ENCODE assay signal across 18 cellular contexts in the genomic region with DNA sequence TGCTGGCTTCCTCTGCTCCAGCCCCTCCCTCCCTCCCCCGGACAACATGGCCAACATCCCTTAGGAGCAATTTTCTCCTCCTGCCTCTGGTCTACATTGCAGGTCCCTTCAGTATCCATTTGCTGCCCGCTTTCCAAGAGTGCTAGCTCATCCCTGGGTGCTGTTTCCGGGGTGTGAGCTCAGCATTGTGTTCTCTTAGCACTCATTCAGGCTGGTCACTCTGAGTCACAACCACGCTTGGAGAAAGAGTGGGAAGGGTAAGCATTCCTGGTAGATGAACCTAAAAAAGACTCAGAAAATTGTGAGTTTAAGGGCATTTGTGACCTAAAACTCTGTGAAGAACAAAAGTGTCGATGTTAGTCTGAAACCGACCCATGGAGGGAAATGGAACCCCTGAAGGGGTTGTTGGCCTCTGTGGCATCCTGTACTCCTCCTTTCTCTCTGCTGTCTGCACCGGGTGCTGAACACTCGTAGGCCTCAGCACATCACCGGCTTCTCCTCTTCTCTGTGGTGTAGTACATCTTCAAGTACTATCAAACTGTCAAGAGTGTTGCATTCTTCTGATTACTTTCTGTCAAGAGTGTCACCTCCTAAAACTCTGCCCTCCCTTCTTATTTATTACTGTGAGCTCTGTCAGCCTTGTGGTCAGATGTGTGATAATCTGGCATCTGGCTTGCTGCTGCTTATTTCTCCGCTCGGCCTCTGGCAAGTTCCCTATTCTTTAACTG.
A peak's percentile ranks its signal among the peaks of the same experiment; 100 is the strongest.
DNase-seq lines count a peak whose midpoint lies in the region; ATAC-seq, FAIRE-seq and TF ChIP-seq lines count a peak whose summit lies in the region.
"Had no signal": no experiment of that assay in that cellular context is flagged by ENCODE, and none has a peak within 500 bp of the region (broad histone marks: within the 10 kb centered on the region; RNA-seq: fewer than 3 reads in every experiment).

No MANE protein-coding gene starts in this region.

- TF ChIP-seq CTCF in astrocyte (IDR thresholded peaks at IDR 0.05; ENCODE audit: insufficient read depth, low read depth, low read length) (no peak), right atrium auricular region (IDR thresholded peaks at IDR 0.05) (no peak)

- peaks cover 2% of the 10 kb centered on the region for H3K79me1 ChIP-seq in neuronal stem cell (ENCODE audit: low read depth, low read length)

- H3K23ac ChIP-seq in neuronal stem cell (ENCODE audit: low read depth, low read length, poor library complexity): no peak overlapping the region

- no peak overlapping the region for H3K4me3 Mint-ChIP-seq in astrocyte (ENCODE audit: unreplicated experiment)
- no peak overlapping the region for H3K4me3 Mint-ChIP-seq in stimulated activated effector memory CD8-positive, alpha-beta T cell treated with anti-CD3 and anti-CD28 coated beads, Interleukin-12 subunit alpha, Interleukin-12 subunit beta, amount 100 ng/mL, for 72 hours
- H3K4me3 Mint-ChIP-seq: activated CD8-positive, alpha-beta memory T cell treated with anti-CD3 and anti-CD28 coated beads, Interleukin-2, amount 10 ng/mL, durations not matched to agents 7 days and 5 days; activated naive CD4-positive, alpha-beta T cell treated with anti-CD3 and anti-CD28 coated beads, Interleukin-2, amount 10 ng/mL, durations not matched to agents 7 days and 5 days; natural killer cell treated with Interleukin-12 subunit alpha and Interleukin-12 subunit beta and Interleukin-15 and Interleukin-18, amount 100 ng/mL, for 72 hours had no signal

- H2BK12ac ChIP-seq in neuronal stem cell (ENCODE audit: low read length): no peak overlapping the region

- H2BK15ac ChIP-seq in neuronal stem cell (ENCODE audit: low read length): no peak overlapping the region

- H2BK120ac ChIP-seq in neuronal stem cell (ENCODE audit: low read depth, low read length): no peak overlapping the region

- no CpG with 5 or more reads among the region's 11 CpGs for WGBS in neuronal stem cell (ENCODE audit: extremely low coverage in 2 of 2, insufficient read length in 2 of 2, insufficient replicate concordance in 1 of 2), 2 donors

- H2BK5ac ChIP-seq in neuronal stem cell (ENCODE audit: low read length): no peak overlapping the region

- H3K36me3 Mint-ChIP-seq in astrocyte (ENCODE audit: low read depth, unreplicated experiment): no peaks in the 10 kb centered on the region
- no peaks in the 10 kb centered on the region for H3K36me3 Mint-ChIP-seq in stimulated activated effector memory CD8-positive, alpha-beta T cell treated with anti-CD3 and anti-CD28 coated beads, Interleukin-12 subunit alpha, Interleukin-12 subunit beta, amount 100 ng/mL, for 72 hours
- H3K36me3 Mint-ChIP-seq: activated CD8-positive, alpha-beta memory T cell treated with anti-CD3 and anti-CD28 coated beads, Interleukin-2, amount 10 ng/mL, durations not matched to agents 7 days and 5 days; activated naive CD4-positive, alpha-beta T cell treated with anti-CD3 and anti-CD28 coated beads, Interleukin-2, amount 10 ng/mL, durations not matched to agents 7 days and 5 days had no signal

- H2AFZ ChIP-seq in astrocyte (ENCODE audit: low read depth, low read length) (peak overlapping the region; percentile 59), neuronal stem cell (ENCODE audit: low read length) (peak overlapping the region; percentile 22)

- peak overlapping the region; percentile 95 for H3K27ac Mint-ChIP-seq in astrocyte (ENCODE audit: unreplicated experiment)
- no peak overlapping the region for H3K27ac Mint-ChIP-seq in stimulated activated effector memory CD8-positive, alpha-beta T cell treated with anti-CD3 and anti-CD28 coated beads, Interleukin-12 subunit alpha, Interleukin-12 subunit beta, amount 100 ng/mL, for 72 hours
- H3K27ac Mint-ChIP-seq: activated CD8-positive, alpha-beta memory T cell treated with anti-CD3 and anti-CD28 coated beads, Interleukin-2, amount 10 ng/mL, durations not matched to agents 7 days and 5 days; activated naive CD4-positive, alpha-beta T cell treated with anti-CD3 and anti-CD28 coated beads, Interleukin-2, amount 10 ng/mL, durations not matched to agents 7 days and 5 days; natural killer cell treated with Interleukin-12 subunit alpha and Interleukin-12 subunit beta and Interleukin-15 and Interleukin-18, amount 100 ng/mL, for 72 hours had no signal

- no peaks in the 10 kb centered on the region for H4K20me1 ChIP-seq in astrocyte (ENCODE audit: insufficient read depth, low read length)
- H4K20me1 ChIP-seq: BLaER1 treated with 17β-estradiol and CSF1 and Interleukin-3, amounts not matched to agents 10 nM and 100 nM had no signal

- no peaks in the 10 kb centered on the region for H3K79me2 ChIP-seq in astrocyte (ENCODE audit: insufficient read depth, low read length)

- peaks cover 4% of the 10 kb centered on the region for H3K4me1 ChIP-seq in astrocyte (ENCODE audit: insufficient read depth, low read length)
- H3K4me1 ChIP-seq in neuronal stem cell (ENCODE audit: control insufficient read depth in 2 of 2, insufficient read depth in 1 of 2, low read depth in 1 of 2, low read length in 2 of 2): no peaks in the 10 kb centered on the region
- H3K4me1 ChIP-seq in right atrium auricular region: no peaks in the 10 kb centered on the region

- H3K9ac ChIP-seq in astrocyte (ENCODE audit: low read length) (peak overlapping the region; percentile 38), neuronal stem cell (ENCODE audit: low read depth, low read length, poor library complexity) (no peak overlapping the region)
- H3K9ac ChIP-seq: BLaER1 treated with 17β-estradiol and CSF1 and Interleukin-3, amounts not matched to agents 10 nM and 100 nM had no signal

- peak; percentile 13 for FAIRE-seq in astrocyte (lab: Jason Lieb, UNC)
- FAIRE-seq: small intestine had no signal

- no peak overlapping the region for H2AK5ac ChIP-seq in neuronal stem cell (ENCODE audit: low read depth, low read length)

- H3K4ac ChIP-seq in neuronal stem cell (ENCODE audit: low read length): no peak overlapping the region

- H4K8ac ChIP-seq in neuronal stem cell (ENCODE audit: low read depth, low read length): no peak overlapping the region

- no peaks in the 10 kb centered on the region for H3K27me3 Mint-ChIP-seq in astrocyte (ENCODE audit: low read depth, unreplicated experiment)
- H3K27me3 Mint-ChIP-seq: activated CD8-positive, alpha-beta memory T cell treated with anti-CD3 and anti-CD28 coated beads, Interleukin-2, amount 10 ng/mL, durations not matched to agents 7 days and 5 days; activated naive CD4-positive, alpha-beta T cell treated with anti-CD3 and anti-CD28 coated beads, Interleukin-2, amount 10 ng/mL, durations not matched to agents 7 days and 5 days; natural killer cell treated with Interleukin-12 subunit alpha and Interleukin-12 subunit beta and Interleukin-15 and Interleukin-18, amount 100 ng/mL, for 72 hours had no signal

- H3K4me1 Mint-ChIP-seq in astrocyte (ENCODE audit: low read depth, unreplicated experiment): peaks cover 10% of the 10 kb centered on the region
- H3K4me1 Mint-ChIP-seq in stimulated activated effector memory CD8-positive, alpha-beta T cell treated with anti-CD3 and anti-CD28 coated beads, Interleukin-12 subunit alpha, Interleukin-12 subunit beta, amount 100 ng/mL, for 72 hours: no peaks in the 10 kb centered on the region
- H3K4me1 Mint-ChIP-seq: activated CD8-positive, alpha-beta memory T cell treated with anti-CD3 and anti-CD28 coated beads, Interleukin-2, amount 10 ng/mL, durations not matched to agents 7 days and 5 days; activated naive CD4-positive, alpha-beta T cell treated with anti-CD3 and anti-CD28 coated beads, Interleukin-2, amount 10 ng/mL, durations not matched to agents 7 days and 5 days had no signal

- H4K91ac ChIP-seq in neuronal stem cell (ENCODE audit: low read depth, low read length, poor library complexity): no peak overlapping the region

- H3K36me3 ChIP-seq in MG63 (no peaks in the 10 kb centered on the region), astrocyte (ENCODE audit: insufficient read depth, low read length) (no peaks in the 10 kb centered on the region), neuronal stem cell (replicated peaks in 1 of 2; ENCODE audit: control insufficient read depth in 2 of 2, insufficient read depth in 2 of 2, low read length in 2 of 2) (no peaks in the 10 kb centered on the region), right atrium auricular region (no peaks in the 10 kb centered on the region)
- H3K36me3 ChIP-seq: BLaER1 treated with 17β-estradiol and CSF1 and Interleukin-3, amounts not matched to agents 10 nM and 100 nM had no signal

- H3K18ac ChIP-seq in neuronal stem cell (ENCODE audit: low read length): no peak overlapping the region

- H3K9me3 Mint-ChIP-seq in astrocyte (ENCODE audit: unreplicated experiment): peaks cover 2% of the 10 kb centered on the region
- peaks cover 25% of the 10 kb centered on the region for H3K9me3 Mint-ChIP-seq in stimulated activated effector memory CD8-positive, alpha-beta T cell treated with anti-CD3 and anti-CD28 coated beads, Interleukin-12 subunit alpha, Interleukin-12 subunit beta, amount 100 ng/mL, for 72 hours

- peak overlapping the region; percentile 56 for H3K4me2 ChIP-seq in astrocyte (ENCODE audit: low read length)
- no peak overlapping the region for H3K4me2 ChIP-seq in neuronal stem cell (ENCODE audit: insufficient read depth, low read length, poor library complexity, severe bottlenecking)

- no peaks in the 10 kb centered on the region for H3K27me3 ChIP-seq in MG63
- no peaks in the 10 kb centered on the region for H3K27me3 ChIP-seq in astrocyte (ENCODE audit: insufficient read depth, low read length)
- no peaks in the 10 kb centered on the region for H3K27me3 ChIP-seq in neuronal stem cell (ENCODE audit: control insufficient read depth in 3 of 3, insufficient read depth in 3 of 3, low read depth in 1 of 3, low read length in 3 of 3)
- H3K27me3 ChIP-seq in right atrium auricular region: no peaks in the 10 kb centered on the region
- H3K27me3 ChIP-seq: BLaER1 treated with 17β-estradiol and CSF1 and Interleukin-3, amounts not matched to agents 10 nM and 100 nM had no signal

- H3K27ac ChIP-seq in astrocyte (ENCODE audit: low read depth, low read length) (peak overlapping the region; percentile 66), neuronal stem cell (replicated peaks; ENCODE audit: low read length) (no peak overlapping the region), right atrium auricular region (no peak overlapping the region)
- H3K27ac ChIP-seq: BLaER1 treated with 17β-estradiol and CSF1 and Interleukin-3, amounts not matched to agents 10 nM and 100 nM; VCaP had no signal

- no peak overlapping the region for H3K4me3 ChIP-seq in MG63
- no peak overlapping the region for H3K4me3 ChIP-seq in astrocyte (ENCODE audit: insufficient read depth, low read depth, low read length)
- H3K4me3 ChIP-seq in neuronal stem cell (ENCODE audit: low read length in 2 of 2): no peak overlapping the region
- no peak overlapping the region for H3K4me3 ChIP-seq in right atrium auricular region
- H3K4me3 ChIP-seq: BLaER1 treated with 17β-estradiol and CSF1 and Interleukin-3, amounts not matched to agents 10 nM and 100 nM had no signal

- no peaks in the 10 kb centered on the region for H3K9me3 ChIP-seq in MG63
- no peaks in the 10 kb centered on the region for H3K9me3 ChIP-seq in astrocyte (ENCODE audit: insufficient read depth, low read depth, low read length)
- H3K9me3 ChIP-seq in neuronal stem cell (replicated peaks in 1 of 2; ENCODE audit: control insufficient read depth in 2 of 2, insufficient read depth in 1 of 2, low read depth in 1 of 2, low read length in 2 of 2): no peaks in the 10 kb centered on the region
- no peaks in the 10 kb centered on the region for H3K9me3 ChIP-seq in right atrium auricular region
- H3K9me3 ChIP-seq: BLaER1 treated with 17β-estradiol and CSF1 and Interleukin-3, amounts not matched to agents 10 nM and 100 nM had no signal

- no peak overlapping the region for H3K14ac ChIP-seq in neuronal stem cell (ENCODE audit: low read length)

- peak; percentile 48 for DNase-seq in GM03348 (ENCODE audit: low spot score)
- peak; percentile 82 for DNase-seq in MG63
- peak; percentile 88 for DNase-seq in astrocyte (ENCODE audit: low read depth)
- no peak for DNase-seq in neuronal stem cell (ENCODE audit: low spot score)
- no peak for DNase-seq in DMS 273 treated with DMSO at 0.1 percent for 48 hours (lab: John Stamatoyannopoulos, UW)
- no peak for DNase-seq in stimulated activated effector memory CD8-positive, alpha-beta T cell treated with anti-CD3 and anti-CD28 coated beads, Interleukin-12 subunit alpha, Interleukin-12 subunit beta, amount 100 ng/mL, for 72 hours (ENCODE audit: low spot score in 2 of 2)
- DNase-seq in right atrium auricular region (ENCODE audit: low spot score): no peak
- DNase-seq: activated CD8-positive, alpha-beta memory T cell treated with anti-CD3 and anti-CD28 coated beads, Interleukin-2, amount 10 ng/mL, durations not matched to agents 7 days and 5 days; activated naive CD4-positive, alpha-beta T cell treated with anti-CD3 and anti-CD28 coated beads, Interleukin-2, amount 10 ng/mL, durations not matched to agents 7 days and 5 days; left colon; NCI-H146; NCI-H510A treated with DMSO at 0.1 percent for 48 hours; Right ventricle myocardium superior; small intestine had no signal

- no peak for ATAC-seq in HG03095 (IDR thresholded peaks at IDR 0.05; ENCODE audit: unreplicated experiment)
- no peak for ATAC-seq in stimulated activated effector memory CD8-positive, alpha-beta T cell treated with anti-CD3 and anti-CD28 coated beads, Interleukin-12 subunit alpha, Interleukin-12 subunit beta, amount 100 ng/mL, for 72 hours
- ATAC-seq: activated CD8-positive, alpha-beta memory T cell treated with anti-CD3 and anti-CD28 coated beads, Interleukin-2, amount 10 ng/mL, durations not matched to agents 7 days and 5 days; left colon; natural killer cell treated with Interleukin-12 subunit alpha and Interleukin-12 subunit beta and Interleukin-15 and Interleukin-18, amount 100 ng/mL, for 72 hours had no signal

Comparison
In these comparisons a context has a peak if more than half of its experiments do, and no peak if none do; other contexts are left out.
1. DNase-seq: peak in GM03348 (single experiment), MG63 (single experiment) and astrocyte (single experiment); none in neuronal stem cell (single experiment), DMS 273 treated with DMSO at 0.1 percent for 48 hours (single experiment), stimulated activated effector memory CD8-positive, alpha-beta T cell treated with anti-CD3 and anti-CD28 coated beads, Interleukin-12 subunit alpha, Interleukin-12 subunit beta, amount 100 ng/mL, for 72 hours (0 of 2) and right atrium auricular region (single experiment).